11 cellular contexts compared by ENCODE assay signal in the genomic region with DNA sequence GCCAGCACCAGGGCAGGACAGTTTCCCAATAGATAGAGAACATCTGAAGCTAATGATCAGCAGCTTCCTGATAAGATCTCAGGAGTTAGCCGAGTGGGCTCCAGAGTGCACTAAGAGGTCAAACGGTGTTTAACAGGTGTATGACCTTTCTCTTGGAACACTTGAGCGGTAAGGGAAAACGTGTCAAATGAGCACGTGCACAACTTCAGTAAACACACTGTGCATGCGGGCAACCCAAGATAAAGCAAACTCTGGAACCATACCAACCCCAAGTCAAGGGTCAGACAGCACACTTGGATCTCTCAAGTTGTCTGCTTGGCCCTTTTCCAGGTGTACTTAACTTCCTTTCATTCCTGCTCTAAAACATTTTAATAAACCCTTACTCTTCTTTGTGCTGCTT.
DNase-seq lines count a peak whose midpoint lies in the region; TF ChIP-seq lines count a peak whose summit lies in the region.
"Had no signal": no experiment of that assay in that cellular context is flagged by ENCODE, and none has a peak within 500 bp of the region (broad histone marks: within the 10 kb centered on the region; RNA-seq: fewer than 3 reads in every experiment).

No MANE protein-coding gene starts in this region.

- DNase-seq in GM23248, result peak; percentile 0
- peak; percentile 37 for DNase-seq in NCI-H748 treated with DMSO at 0.1 percent for 48 hours (lab: John Stamatoyannopoulos, UW)
- no peak for DNase-seq in mesenchymal stem cell
- no peak for DNase-seq in cerebellum (ENCODE audit: low spot score)
- no peak for DNase-seq in activated T-cell treated with anti-CD3 and anti-CD28 coated beads, Interleukin-2, amount 50 U/mL, for 1 hour
- DNase-seq: BE2C; CD4-positive, alpha-beta memory T cell had no signal

- H4K8ac ChIP-seq in mesenchymal stem cell (ENCODE audit: low read length), result no peak overlapping the region

- H2BK120ac ChIP-seq in mesenchymal stem cell (ENCODE audit: low read depth, low read length), result no peak overlapping the region

- H3K4ac ChIP-seq in mesenchymal stem cell (ENCODE audit: low read depth in 1 of 2, low read length in 2 of 2), result no peak overlapping the region

- H3K4me3 ChIP-seq in GM23248, result no peak overlapping the region
- no peak overlapping the region for H3K4me3 ChIP-seq in HEK293 (ENCODE audit: low read depth, low read length)
- no peak overlapping the region for H3K4me3 ChIP-seq in mesenchymal stem cell (ENCODE audit: insufficient read depth in 1 of 2, low read depth in 1 of 2, low read length in 2 of 2)
- H3K4me3 ChIP-seq: A549 had no signal

- H2BK15ac ChIP-seq in mesenchymal stem cell (ENCODE audit: low read depth, poor library complexity, severe bottlenecking), result no peak overlapping the region

- no peaks in the 10 kb centered on the region for H3K36me3 ChIP-seq in GM23248 (ENCODE audit: low read depth)
- no peaks in the 10 kb centered on the region for H3K36me3 ChIP-seq in HEK293 (ENCODE audit: control insufficient read depth in 2 of 2, insufficient read depth in 1 of 2, low read length in 2 of 2)
- no peaks in the 10 kb centered on the region for H3K36me3 ChIP-seq in mesenchymal stem cell (ENCODE audit: control insufficient read depth in 1 of 2, insufficient read depth in 2 of 2, low read depth in 1 of 2, low read length in 2 of 2)
- H3K36me3 ChIP-seq: BE2C had no signal

- no peaks in the 10 kb centered on the region for H3F3A ChIP-seq in GM23248 (ENCODE audit: insufficient read depth)

- H4K91ac ChIP-seq in mesenchymal stem cell (ENCODE audit: low read length), result no peak overlapping the region

- H3K14ac ChIP-seq in mesenchymal stem cell (ENCODE audit: low read length in 2 of 2), result peak overlapping the region in 1 of 2 experiments; percentile 15

- TF ChIP-seq CTCF in HEK293 (tag by site-specific recombination; IDR thresholded peaks at IDR 0.05), result no peak

- H2AFZ ChIP-seq in GM23248 (no peak overlapping the region), mesenchymal stem cell (ENCODE audit: low read depth, low read length) (no peak overlapping the region)

- H3K27ac ChIP-seq in GM23248 (no peak overlapping the region), HEK293 (ENCODE audit: extremely low read depth, low read depth, low read length) (no peak overlapping the region), mesenchymal stem cell (ENCODE audit: low read length, poor library complexity, severe bottlenecking) (no peak overlapping the region)
- H3K27ac ChIP-seq: A549, C4-2B, HL-60 had no signal

- no peaks in the 10 kb centered on the region for H3K9me2 ChIP-seq in GM23248 (ENCODE audit: insufficient read depth)

- no peak overlapping the region for H2BK12ac ChIP-seq in mesenchymal stem cell (ENCODE audit: low read length in 2 of 2)

- no peaks in the 10 kb centered on the region for H3K79me1 ChIP-seq in mesenchymal stem cell (replicated peaks; ENCODE audit: low read length, poor library complexity, severe bottlenecking)

- H2AK5ac ChIP-seq in mesenchymal stem cell (ENCODE audit: low read length, severe bottlenecking), result no peak overlapping the region

- H2BK5ac ChIP-seq in mesenchymal stem cell (ENCODE audit: low read depth, low read length, poor library complexity, severe bottlenecking), result peak overlapping the region; percentile 57

- H3K9me3 ChIP-seq in GM23248 (ENCODE audit: low read depth) (no peaks in the 10 kb centered on the region), HEK293 (ENCODE audit: control insufficient read depth, insufficient read depth, low read depth, low read length) (no peaks in the 10 kb centered on the region), mesenchymal stem cell (ENCODE audit: control insufficient read depth, low read length) (no peaks in the 10 kb centered on the region)
- H3K9me3 ChIP-seq: A549, BE2C had no signal

- H3K4me2 ChIP-seq in GM23248 (ENCODE audit: unreplicated experiment), result no peak overlapping the region
- no peak overlapping the region for H3K4me2 ChIP-seq in mesenchymal stem cell (ENCODE audit: low read length, poor library complexity, severe bottlenecking)
- H3K4me2 ChIP-seq: A549 had no signal

- H3K4me1 ChIP-seq in GM23248 (ENCODE audit: insufficient read depth) (no peaks in the 10 kb centered on the region), HEK293 (ENCODE audit: control insufficient read depth, insufficient read depth, low read length) (no peaks in the 10 kb centered on the region), mesenchymal stem cell (ENCODE audit: control insufficient read depth, insufficient read depth, low read depth, low read length) (no peaks in the 10 kb centered on the region)
- H3K4me1 ChIP-seq: A549, BE2C had no signal

- peak overlapping the region in 1 of 2 experiments; percentile 40 for H3K18ac ChIP-seq in mesenchymal stem cell (ENCODE audit: low read depth in 1 of 2, low read length in 2 of 2)

- no peaks in the 10 kb centered on the region for H3K27me3 ChIP-seq in GM23248 (replicated peaks; ENCODE audit: insufficient read depth)
- no peaks in the 10 kb centered on the region for H3K27me3 ChIP-seq in mesenchymal stem cell (ENCODE audit: control insufficient read depth in 1 of 2, insufficient read depth in 1 of 2, low read length in 2 of 2)
- H3K27me3 ChIP-seq: BE2C had no signal

- no peaks in the 10 kb centered on the region for H3K79me2 ChIP-seq in GM23248 (ENCODE audit: insufficient read depth)

- CTCF ChIA-PET in HEK293 (lab: Yijun Ruan, JAX), result no interaction called here

- no peaks in the 10 kb centered on the region for H4K20me1 ChIP-seq in GM23248 (ENCODE audit: insufficient read depth)

- H3K9ac ChIP-seq in GM23248, result no peak overlapping the region
- no peak overlapping the region for H3K9ac ChIP-seq in mesenchymal stem cell (ENCODE audit: low read length)

- WGBS in GM23248 (ENCODE audit: low coverage in 1 of 2, low lambda C conversion rate in 2 of 2, missing lambda C conversion rate in 2 of 2), 2 experiments, result 36 to 40% methylated on average over 6 of the region's 6 CpGs
- 90% methylated on average over 6 of the region's 6 CpGs for WGBS in mesenchymal stem cell

- in situ Hi-C loops in GM23248 (cut with MboI), result no loop called here

- no peak overlapping the region for H3K23ac ChIP-seq in mesenchymal stem cell (ENCODE audit: low read length in 2 of 2)

- POLR2A ChIA-PET in HEK293 (lab: Yijun Ruan, JAX), result no interaction called here

TF ChIP-seq in HEK293, 187 proteins besides CTCF, POLR2A, EP300 and RAD21:
- TF ChIP-seq ZSCAN5A (tag by site-specific recombination; IDR thresholded peaks at IDR 0.05) (no peak), ZNF2 (tag by site-specific recombination; IDR thresholded peaks at IDR 0.05) (no peak), ZNF394 (tag by site-specific recombination; IDR thresholded peaks at IDR 0.05; ENCODE audit: borderline replicate concordance) (no peak), ZBTB6 (tag by site-specific recombination; IDR thresholded peaks at IDR 0.05) (no peak), SETDB1 (IDR thresholded peaks at IDR 0.05; ENCODE audit: insufficient read length, low read length) (peak; percentile 82), RBAK (tag by site-specific recombination; IDR thresholded peaks at IDR 0.05) (no peak), ZNF501 (tag by site-specific recombination; IDR thresholded peaks at IDR 0.05) (no peak)
- TF ChIP-seq, protein P1, sequence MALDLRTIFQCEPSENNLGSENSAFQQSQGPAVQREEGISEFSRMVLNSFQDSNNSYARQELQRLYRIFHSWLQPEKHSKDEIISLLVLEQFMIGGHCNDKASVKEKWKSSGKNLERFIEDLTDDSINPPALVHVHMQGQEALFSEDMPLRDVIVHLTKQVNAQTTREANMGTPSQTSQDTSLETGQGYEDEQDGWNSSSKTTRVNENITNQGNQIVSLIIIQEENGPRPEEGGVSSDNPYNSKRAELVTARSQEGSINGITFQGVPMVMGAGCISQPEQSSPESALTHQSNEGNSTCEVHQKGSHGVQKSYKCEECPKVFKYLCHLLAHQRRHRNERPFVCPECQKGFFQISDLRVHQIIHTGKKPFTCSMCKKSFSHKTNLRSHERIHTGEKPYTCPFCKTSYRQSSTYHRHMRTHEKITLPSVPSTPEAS (tag by site-specific recombination; IDR thresholded peaks at IDR 0.05), result no peak

Comparison
In these comparisons a context has a peak if more than half of its experiments do, and no peak if none do; other contexts are left out.
1. DNase-seq: peak in GM23248 (single experiment) and NCI-H748 treated with DMSO at 0.1 percent for 48 hours (single experiment); none in mesenchymal stem cell (single experiment), cerebellum (single experiment) and activated T-cell treated with anti-CD3 and anti-CD28 coated beads, Interleukin-2, amount 50 U/mL, for 1 hour (single experiment).